Comparison of ENCODE assay signal across 1 cellular context in the genomic region with DNA sequence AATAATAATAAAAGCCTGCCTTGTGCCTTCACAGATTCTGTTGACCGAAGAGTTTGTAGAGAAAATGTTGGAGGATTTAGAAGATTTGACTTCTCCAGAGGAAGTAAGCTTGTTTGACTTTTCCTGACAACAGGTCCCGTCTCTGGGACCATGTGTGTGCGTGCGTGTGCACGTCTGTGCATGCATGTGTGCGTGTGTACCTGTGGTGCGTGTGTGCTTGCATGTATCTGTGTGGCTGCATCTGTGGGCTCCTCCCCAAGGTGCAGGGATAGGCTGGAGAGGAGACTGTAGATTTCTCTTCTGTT.
TF ChIP-seq lines count a peak whose summit lies in the region.

No MANE protein-coding gene starts in this region.

TF ChIP-seq in SK-N-SH, 30 proteins besides CTCF, POLR2A, EP300 and RAD21 (continued from another document):
- TF ChIP-seq MAX (IDR thresholded peaks at IDR 0.05; ENCODE audit: low read depth): no peak
- no peak for TF ChIP-seq TEAD4 (IDR thresholded peaks at IDR 0.05; ENCODE audit: borderline replicate concordance, insufficient read depth)
- TF ChIP-seq ELF1 (IDR thresholded peaks at IDR 0.05): no peak
- no peak for TF ChIP-seq TCF12 (IDR thresholded peaks at IDR 0.05)
- TF ChIP-seq TAF1 (IDR thresholded peaks at IDR 0.05; ENCODE audit: borderline replicate concordance, low read depth, low read length): no peak
- TF ChIP-seq NFIC (IDR thresholded peaks at IDR 0.05; ENCODE audit: borderline replicate concordance): no peak
- TF ChIP-seq ZBTB33 (IDR thresholded peaks at IDR 0.05; ENCODE audit: borderline replicate concordance, low read depth): no peak
- TF ChIP-seq IRF3 (IDR thresholded peaks at IDR 0.05; ENCODE audit: low read depth, low read length): no peak
- no peak for TF ChIP-seq SIN3A (IDR thresholded peaks at IDR 0.05; ENCODE audit: borderline replicate concordance, low read depth, low read length)
- no peak for TF ChIP-seq EZH2phosphoT487 (IDR thresholded peaks at IDR 0.05; ENCODE audit: borderline replicate concordance, low read depth)
TF ChIP-seq in SK-N-SH: peak in this region for 0.
